In genomic region chr6:138986578-138986977, GRCh38 we compare ENCODE assay signal across 8 cellular contexts. TPM values are rescaled to one million over a fixed set of nuclear protein-coding genes. Genes with fewer than 3 reads are reported as not detected.
DNase-seq lines count a peak whose midpoint lies in the region; ATAC-seq, FAIRE-seq and TF ChIP-seq lines count a peak whose summit lies in the region.

No MANE protein-coding gene starts in this region.

- POLR2A ChIA-PET in GM12878 (lab: Charles Lee) = interaction anchor here (0.5 to 3.3 kb wide), 6 partner anchors 11 to 262 kb away, joined by 3 to 21 read pairs (median 4); no protein-coding TSS in a partner anchor

- TF ChIP-seq POLR2A in GM12878 (IDR thresholded peaks at IDR 0.05; ENCODE audit: low read depth, low read length) = no peak

- H3K27ac ChIP-seq in BLaER1 = 0 out of 2 replicates have a peak overlapping the region, but pooled peaks have one; percentile 98
- 0 out of 2 replicates have a peak overlapping the region, but pooled peaks have one; percentile 84 for H3K27ac ChIP-seq in KMS-11
- H3K27ac ChIP-seq in GM12878 (ENCODE audit: control insufficient read depth, insufficient read depth) = peak overlapping the region; percentile 86

- H3K9ac ChIP-seq in BLaER1 (peak overlapping the region; percentile 98), KMS-11 (peak overlapping the region; percentile 97; the same call in 1 of the 2 replicates), GM12878 (ENCODE audit: control insufficient read depth, insufficient read depth, low read length) (peak overlapping the region; percentile 87)

- H3K27me3 ChIP-seq in BLaER1 (no peaks in the 10 kb centered on the region), KMS-11 (ENCODE audit: insufficient read depth, low read depth) (no peaks in the 10 kb centered on the region), GM12878 (replicated peaks in 1 of 2; ENCODE audit: control insufficient read depth in 2 of 2, insufficient read depth in 2 of 2, low read length in 1 of 2) (no peaks in the 10 kb centered on the region)

- H3K36me3 ChIP-seq in BLaER1 = peaks cover 18% of the 10 kb centered on the region; the same call in 1 of the 2 replicates
- H3K36me3 ChIP-seq in KMS-11 (ENCODE audit: insufficient read depth) = no peaks in the 10 kb centered on the region
- no peaks in the 10 kb centered on the region for H3K36me3 ChIP-seq in GM12878 (ENCODE audit: control insufficient read depth in 2 of 2, insufficient read depth in 2 of 2, low read length in 1 of 2)

- no peak for TF ChIP-seq RAD21 in GM12878 (IDR thresholded peaks at IDR 0.05; ENCODE audit: insufficient read depth, low read depth, low read length)

- TF ChIP-seq EP300 in GM12878 (IDR thresholded peaks at IDR 0.05; ENCODE audit: borderline replicate concordance in 1 of 2, control insufficient read depth in 1 of 2, low read depth in 2 of 2, low read length in 2 of 2) = no peak

- CTCF ChIA-PET in GM12878 (lab: Yijun Ruan, JAX) = interaction anchor here (0.7 to 9.6 kb wide), 15 partner anchors 12 to 781 kb away, joined by 3 to 166 read pairs (median 4); partner anchors contain the start of gene ABRACL

- ATAC-seq in GM12878 = peak; percentile 3
- no peak for ATAC-seq in memory B cell (ENCODE audit: low read depth)
- ATAC-seq in HG02588 (IDR thresholded peaks at IDR 0.05; ENCODE audit: unreplicated experiment) = no peak
- no peak for ATAC-seq in HG02623 (IDR thresholded peaks at IDR 0.05; ENCODE audit: unreplicated experiment)

- WGBS in GM12878 (ENCODE audit: insufficient coverage, insufficient replicate concordance, low lambda C conversion rate, missing lambda C conversion rate) = 24% methylated on average over 3 of the region's 3 CpGs

- no peaks in the 10 kb centered on the region for H3K9me3 Mint-ChIP-seq in memory B cell

- H4K20me1 ChIP-seq in BLaER1 (peaks cover 61% of the 10 kb centered on the region), KMS-11 (ENCODE audit: insufficient read depth) (peaks cover 4% of the 10 kb centered on the region; the same call in 1 of the 2 replicates), GM12878 (ENCODE audit: control insufficient read depth, insufficient read depth) (0 out of 2 replicates have a peak, but pooled peaks cover 3% of the 10 kb centered on the region)

- peaks cover 13% of the 10 kb centered on the region for H3K4me1 Mint-ChIP-seq in memory B cell

- DNase-seq in GM12878 (ENCODE audit: low read depth, low spot score) (no peak), memory B cell (ENCODE audit: low spot score in 2 of 2) (no peak), NCI-H187 treated with DMSO at 0.1 percent for 48 hours (lab: John Stamatoyannopoulos, UW) (no peak)
- DNase-seq in stimulated activated CD4-positive, alpha-beta T cell treated with anti-CD3 and anti-CD28 coated beads, Interleukin-12 subunit alpha, Interleukin-12 subunit beta, amount 100 ng/mL, for 4 hours = no peak

- peaks cover 58% of the 10 kb centered on the region for H3K79me2 ChIP-seq in KMS-11 (ENCODE audit: insufficient read depth, low read depth)
- H3K79me2 ChIP-seq in GM12878 (ENCODE audit: control insufficient read depth, insufficient read depth, low read length) = peaks cover 62% of the 10 kb centered on the region

- SMC1A ChIA-PET in GM12878 (lab: Charles Lee; ENCODE audit: uncharacterized antibody, unreplicated experiment) = interaction anchor here (0.9 to 11.4 kb wide), 12 partner anchors 10 to 378 kb away, joined by 3 to 163 read pairs (median 8); no protein-coding TSS in a partner anchor

- no TSS peak for BruUV-seq in GM12878 (replicated peaks; lab: Mats Ljungman, UMichigan)

- intact Hi-C loops in GM12878 (cut with micrococcal nuclease; ENCODE audit: unreplicated experiment) = loop anchor here (2.0 to 5.0 kb wide), 3 partner anchors 104 to 399 kb away; no protein-coding TSS in a partner anchor

- H3K4me3 ChIP-seq in BLaER1 (peak overlapping the region; percentile 99), KMS-11 (IDR thresholded peaks at IDR 0.05; ENCODE audit: insufficient read depth, low read depth, low read length) (no peak overlapping the region), GM12878 (peak overlapping the region; percentile 96)

- no peak for FAIRE-seq in GM12878 (lab: Jason Lieb, UNC)

- no peaks in the 10 kb centered on the region for H3K36me3 Mint-ChIP-seq in memory B cell

- H3K9me3 ChIP-seq in BLaER1 = no peaks in the 10 kb centered on the region
- H3K9me3 ChIP-seq in GM12878 (replicated peaks; ENCODE audit: control insufficient read depth, insufficient read depth, low read length) = no peaks in the 10 kb centered on the region

- H3K4me2 ChIP-seq in BLaER1 (peak overlapping the region; percentile 90), KMS-11 (peak overlapping the region; percentile 96), GM12878 (ENCODE audit: control insufficient read depth, insufficient read depth) (peak overlapping the region; percentile 91)

- peak overlapping the region; percentile 95 for H3K27ac Mint-ChIP-seq in memory B cell

- TF ChIP-seq CTCF in KMS-11 (conservative IDR thresholded peaks at IDR 0.05; ENCODE audit: low read depth, low read length) (no peak), GM12878 (IDR thresholded peaks at IDR 0.05 in 2 of 3, conservative IDR thresholded peaks at IDR 0.05 in 1 of 3; ENCODE audit: control insufficient read depth in 2 of 3, extremely low read depth in 1 of 3, insufficient read depth in 1 of 3, low read depth in 3 of 3, low read length in 3 of 3) (no peak)

- RAD21 ChIA-PET in GM12878 (lab: Charles Lee; ENCODE audit: unreplicated experiment) = interaction anchor here (0.5 to 6.4 kb wide), 19 partner anchors 12 to 383 kb away, joined by 3 to 94 read pairs (median 5); partner anchors contain the start of gene CCDC28A

- no peak overlapping the region; the same call in 1 of the 2 replicates for H2AFZ ChIP-seq in KMS-11 (ENCODE audit: low read depth)
- H2AFZ ChIP-seq in GM12878 (ENCODE audit: control insufficient read depth, low read depth, low read length) = no peak overlapping the region

- H3K27me3 Mint-ChIP-seq in memory B cell = no peaks in the 10 kb centered on the region

- in situ Hi-C loops in GM12878 (cut with MboI) = loop anchor here (5.0 kb wide), 1 partner anchor 169 kb away; no protein-coding TSS in a partner anchor

- H3K4me1 ChIP-seq in BLaER1 (peaks cover 34% of the 10 kb centered on the region), KMS-11 (ENCODE audit: low read depth, poor library complexity, severe bottlenecking) (peaks cover 41% of the 10 kb centered on the region), GM12878 (ENCODE audit: control insufficient read depth, insufficient read depth, low read length) (no peaks in the 10 kb centered on the region)

- H3K4me3 Mint-ChIP-seq in memory B cell = peak overlapping the region; percentile 88

TF ChIP-seq in GM12878, 131 proteins besides CTCF, POLR2A, EP300 and RAD21:
- TF ChIP-seq TCF3 (IDR thresholded peaks at IDR 0.05; ENCODE audit: borderline replicate concordance, insufficient read depth, low read depth, low read length) = no peak
- TF ChIP-seq CHD4 (IDR thresholded peaks at IDR 0.05) = no peak

RNA-seq across cellular contexts. Expression of gene REPS1, which starts 1.5 kb away (rescaled TPM):
- 193 and 206 TPM in 2 replicates for total RNA-seq in GM12878 (2013; cell fraction: nucleolus; rRNA removed)
- 34.3 and 34.6 TPM in 2 replicates for total RNA-seq in GM12878 (2014; rRNA removed)
- total RNA-seq in GM12878 (2014; rRNA removed; fragmentation: Illumina TruSeq; extraction: Trizol) = 45.7 and 45.9 TPM in 2 replicates
- 36.9 and 39.3 TPM in 2 replicates for total RNA-seq in GM12878 (2021)
- 20.0 TPM for polyA plus RNA-seq in GM12878 (2011; ENCODE audit: low read depth)
- 59.3 and 76.2 TPM in 2 replicates for polyA plus RNA-seq in GM12878 (2011; rRNA removed)
- polyA plus RNA-seq in GM12878 (2011; cell fraction: cytosol; rRNA removed) = 38.8 and 41.6 TPM in 2 replicates
- 59.0 and 62.9 TPM in 2 replicates for polyA plus RNA-seq in GM12878 (2011; cell fraction: nucleus; rRNA removed)
- polyA plus RNA-seq in GM12878 (2012) = 27.8 and 30.8 TPM in 2 replicates
- 43.9 and 44.3 TPM in 2 replicates for polyA plus RNA-seq in GM12878 (2014; fragmentation: Illumina TruSeq; extraction: Trizol)
- 10 to 100 TPM; 13.7 to 21.2 TPM for polyA plus RNA-seq in GM12878 (2014; fragmentation: Nextera tagmentation; extraction: Ambion mirVana)
- polyA plus RNA-seq in GM12878 (2014; rRNA removed) = 28.8 and 31.5 TPM in 2 replicates
- polyA plus RNA-seq in GM12878 (2016; fragmentation: Nextera tagmentation; extraction: Ambion mirVana) = 10 to 100 TPM; 17.4 to 27.2 TPM
- polyA minus RNA-seq in GM12878 (2011; rRNA and poly(A)+ RNA removed) = 82.7 and 88.1 TPM in 2 replicates
- 28.3 and 51.9 TPM in 2 replicates for polyA minus RNA-seq in GM12878 (2011; cell fraction: cytosol; rRNA and poly(A)+ RNA removed)
- 37.4 and 74.6 TPM in 2 replicates for polyA minus RNA-seq in GM12878 (2011; cell fraction: nucleus; rRNA and poly(A)+ RNA removed)

RNA-seq across cellular contexts. Expression of gene ABRACL, which starts 42.0 kb away (rescaled TPM):
- 20.0 and 24.9 TPM in 2 replicates for total RNA-seq in GM12878 (2013; cell fraction: nucleolus; rRNA removed)
- total RNA-seq in GM12878 (2014; rRNA removed) (116 and 148 TPM in 2 replicates), GM12878 (2014; rRNA removed; fragmentation: Illumina TruSeq; extraction: Trizol) (141 and 144 TPM in 2 replicates), GM12878 (2021) (108 and 111 TPM in 2 replicates)
- 116 TPM for polyA plus RNA-seq in GM12878 (2011; ENCODE audit: low read depth)
- polyA plus RNA-seq in GM12878 (2011; rRNA removed) (179 and 270 TPM in 2 replicates), GM12878 (2014; fragmentation: Illumina TruSeq; extraction: Trizol) (161 and 187 TPM in 2 replicates), GM12878 (2014; fragmentation: Nextera tagmentation; extraction: Ambion mirVana) (100 to 1,000 TPM; 636 to 647 TPM), GM12878 (2014; rRNA removed) (168 and 204 TPM in 2 replicates), GM12878 (2016; fragmentation: Nextera tagmentation; extraction: Ambion mirVana) (100 to 1,000 TPM; 312 to 358 TPM)
- polyA plus RNA-seq in GM12878 (2011; cell fraction: cytosol; rRNA removed) = 70.9 and 75.7 TPM in 2 replicates
- 53.3 and 72.9 TPM in 2 replicates for polyA plus RNA-seq in GM12878 (2011; cell fraction: nucleus; rRNA removed)
- 113 and 115 TPM in 2 replicates for polyA plus RNA-seq in GM12878 (2012)
- 31.9 and 42.4 TPM in 2 replicates for polyA minus RNA-seq in GM12878 (2011; rRNA and poly(A)+ RNA removed)
- 17.2 TPM in 2 replicates for polyA minus RNA-seq in GM12878 (2011; cell fraction: cytosol; rRNA and poly(A)+ RNA removed)
- 10.9 and 19.0 TPM in 2 replicates for polyA minus RNA-seq in GM12878 (2011; cell fraction: nucleus; rRNA and poly(A)+ RNA removed)
